2 cellular contexts compared by ENCODE assay signal in genomic region chr1:210465150-210465549, GRCh38.
TF ChIP-seq lines count a peak whose summit lies in the region.

No MANE protein-coding gene starts in this region.

TF ChIP-seq in SK-N-SH, 30 proteins besides CTCF, POLR2A, EP300 and RAD21 (continued from another document):
- TF ChIP-seq PBX3 (IDR thresholded peaks at IDR 0.05) (no peak), TAF1 (IDR thresholded peaks at IDR 0.05; ENCODE audit: borderline replicate concordance, low read depth, low read length) (no peak), USF1 (IDR thresholded peaks at IDR 0.05; ENCODE audit: borderline replicate concordance, low read depth) (no peak), REST (IDR thresholded peaks at IDR 0.05; ENCODE audit: low read depth, low read length) (no peak), RXRA (IDR thresholded peaks at IDR 0.05; ENCODE audit: borderline replicate concordance, low read depth) (no peak), ZBTB33 (IDR thresholded peaks at IDR 0.05; ENCODE audit: borderline replicate concordance, low read depth) (no peak), POLR2AphosphoS5 (IDR thresholded peaks at IDR 0.05; ENCODE audit: low read depth, low read length) (no peak), FOXJ3 (CRISPR knock-in tag; IDR thresholded peaks at IDR 0.05) (no peak)
TF ChIP-seq in SK-N-SH: peak in this region for 0.

TF ChIP-seq in SK-N-SH treated with all-trans-retinoic acid at 6 μM for 48 hours, 23 proteins besides CTCF, POLR2A, EP300 and RAD21 (continued from another document):
- TF ChIP-seq CREB5 (CRISPR knock-in tag; IDR thresholded peaks at IDR 0.05; ENCODE audit: low read depth) (no peak), ZNF70 (CRISPR knock-in tag; IDR thresholded peaks at IDR 0.05) (no peak), ZNF8 (CRISPR knock-in tag; IDR thresholded peaks at IDR 0.05) (no peak), CSDC2 (CRISPR knock-in tag; IDR thresholded peaks at IDR 0.05) (no peak)
